In the genomic region with DNA sequence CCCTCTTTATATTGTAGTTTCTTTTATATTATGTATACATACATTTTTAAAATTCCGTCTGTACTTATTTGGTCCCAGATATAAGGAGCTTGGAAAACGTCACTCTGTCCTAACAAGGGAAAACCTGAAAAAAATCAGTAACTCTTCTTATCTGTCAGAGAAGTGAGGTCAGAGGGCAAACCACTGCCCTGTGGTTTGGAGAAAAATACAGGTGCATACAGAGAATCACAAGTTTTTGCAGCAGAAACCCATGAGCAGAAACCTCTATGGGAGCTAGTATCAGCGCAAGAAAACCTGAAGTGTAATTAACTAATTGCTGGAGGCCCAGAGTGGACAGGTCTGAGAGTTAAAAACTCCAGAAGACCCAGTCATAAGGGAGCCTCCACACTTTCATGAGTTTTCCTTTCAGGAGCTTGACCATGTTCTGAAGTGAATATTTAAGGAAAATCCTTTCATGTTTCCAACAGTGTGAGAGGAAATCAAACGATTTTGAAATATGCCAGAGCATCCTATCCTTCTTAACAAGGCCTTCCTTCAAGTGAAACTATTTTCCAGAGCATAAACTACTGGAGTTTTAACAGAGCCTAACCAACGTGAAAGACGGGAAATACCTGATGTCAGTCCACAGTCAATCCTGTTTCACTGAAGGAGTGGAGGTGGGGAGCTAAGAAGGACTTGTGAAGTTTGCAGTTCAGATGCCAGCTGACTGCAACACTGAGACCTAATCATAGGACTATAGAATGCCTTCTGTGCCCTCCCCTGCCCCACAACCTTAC, we compare ENCODE assay signal across 30 cellular contexts.
"Had no signal": no experiment of that assay in that cellular context is flagged by ENCODE, and none has a peak within 500 bp of the region (broad histone marks: within the 10 kb centered on the region; RNA-seq: fewer than 3 reads in every experiment).

No MANE protein-coding gene starts in this region.

- H3K27ac Mint-ChIP-seq: activated B cell treated with CpG ODN at 0.5 μM for 24 hours; activated CD4-positive, alpha-beta T cell treated with anti-CD3 and anti-CD28 coated beads, Interleukin-2, amount 10 ng/mL, durations not matched to agents 7 days and 5 days; activated CD8-positive, alpha-beta T cell treated with anti-CD3 and anti-CD28 coated beads for 36 hours; activated naive CD4-positive, alpha-beta T cell treated with anti-CD3 and anti-CD28 coated beads, Interleukin-2, amount 50 U/mL, for 24 hours; T-cell had no signal

- H3K36me3 ChIP-seq: ascending aorta, MG63 had no signal

- H3K4me3 ChIP-seq: ascending aorta, body of pancreas, MG63, SK-N-MC had no signal

- H3K4me1 ChIP-seq: ascending aorta, body of pancreas had no signal

- H3K27me3 ChIP-seq: ascending aorta, body of pancreas, MG63 had no signal

- H3K9me3 Mint-ChIP-seq: activated B cell treated with CpG ODN at 0.5 μM for 24 hours had no signal

- H3K4me3 Mint-ChIP-seq: activated B cell treated with CpG ODN at 0.5 μM for 24 hours; activated CD4-positive, alpha-beta T cell treated with anti-CD3 and anti-CD28 coated beads, Interleukin-2, amount 10 ng/mL, durations not matched to agents 7 days and 5 days; activated CD8-positive, alpha-beta T cell treated with anti-CD3 and anti-CD28 coated beads for 36 hours; activated naive CD4-positive, alpha-beta T cell treated with anti-CD3 and anti-CD28 coated beads, Interleukin-2, amount 50 U/mL, for 24 hours; T-cell had no signal

- H3K9me3 ChIP-seq: body of pancreas, MG63 had no signal

- H3K27ac ChIP-seq: ascending aorta, body of pancreas, SK-N-MC had no signal

- ATAC-seq: activated CD8-positive, alpha-beta T cell treated with anti-CD3 and anti-CD28 coated beads for 36 hours; body of pancreas; Panc1; Right ventricle myocardium inferior; T-cell had no signal

- DNase-seq: activated B cell treated with CpG ODN at 0.5 μM for 24 hours; activated CD4-positive, alpha-beta T cell treated with anti-CD3 and anti-CD28 coated beads, Interleukin-2, amount 10 ng/mL, durations not matched to agents 7 days and 5 days; activated CD8-positive, alpha-beta memory T cell treated with anti-CD3 and anti-CD28 coated beads, Interleukin-2, amount 50 U/mL, for 4 hours; activated CD8-positive, alpha-beta T cell treated with anti-CD3 and anti-CD28 coated beads for 36 hours; activated naive CD4-positive, alpha-beta T cell; amniotic stem cell; body of pancreas; cerebellar nuclear complex; KG1; MG63; MV-4-11; NCI-H1092 treated with DMSO at 0.1 percent for 48 hours; NCI-H1436; NCI-H1694 treated with DMSO at 0.1 percent for 48 hours; NCI-H2029 treated with DMSO at 0.1 percent for 48 hours; NCI-H345; NCI-H510A; NCI-H526 treated with DMSO at 0.1 percent for 48 hours; NCI-H82; NK-92 treated with Interleukin-12 subunit alpha and Interleukin-12 subunit beta, amount 100 ng/mL, for 24 hours; OCI-M1; RPMI8226; T-cell; T-helper 2 cell; T1000 had no signal

- H3K27me3 Mint-ChIP-seq: activated B cell treated with CpG ODN at 0.5 μM for 24 hours; activated CD4-positive, alpha-beta T cell treated with anti-CD3 and anti-CD28 coated beads, Interleukin-2, amount 10 ng/mL, durations not matched to agents 7 days and 5 days; activated CD8-positive, alpha-beta T cell treated with anti-CD3 and anti-CD28 coated beads for 36 hours; activated naive CD4-positive, alpha-beta T cell treated with anti-CD3 and anti-CD28 coated beads, Interleukin-2, amount 50 U/mL, for 24 hours; T-cell had no signal

- H3K4me1 Mint-ChIP-seq: activated B cell treated with CpG ODN at 0.5 μM for 24 hours; activated CD4-positive, alpha-beta T cell treated with anti-CD3 and anti-CD28 coated beads, Interleukin-2, amount 10 ng/mL, durations not matched to agents 7 days and 5 days; activated naive CD4-positive, alpha-beta T cell treated with anti-CD3 and anti-CD28 coated beads, Interleukin-2, amount 50 U/mL, for 24 hours; T-cell had no signal
